Comparison of ENCODE assay signal across 24 cellular contexts in genomic region chr17:33509331-33509730, GRCh38.
"Had no signal": no experiment of that assay in that cellular context is flagged by ENCODE, and none has a peak within 500 bp of the region (broad histone marks: within the 10 kb centered on the region; RNA-seq: fewer than 3 reads in every experiment).

No MANE protein-coding gene starts in this region.

- H3K27me3 ChIP-seq: brain microvascular endothelial cell, cardiac muscle cell, Peyer's patch, SJCRH30 had no signal

- ATAC-seq: activated CD8-positive, alpha-beta memory T cell treated with anti-CD3 and anti-CD28 coated beads, Interleukin-2, amount 10 ng/mL, durations not matched to agents 7 days and 5 days; activated naive CD4-positive, alpha-beta T cell treated with anti-CD3 and anti-CD28 coated beads, Interleukin-2, amount 50 U/mL, for 72 hours; WTC11 had no signal

- H3K4me3 ChIP-seq: cardiac muscle cell, Peyer's patch, SJCRH30 had no signal

- DNase-seq: activated CD4-positive, alpha-beta T cell treated with anti-CD3 and anti-CD28 coated beads, Interleukin-2, amount 10 ng/mL, durations not matched to agents 24 days and 14 days; activated CD4-positive, alpha-beta T cell treated with anti-CD3 and anti-CD28 coated beads, Interleukin-2, amount 50 U/mL, for 48 hours; activated CD4-positive, CD25-positive, alpha-beta regulatory T cell treated with anti-CD3 and anti-CD28 coated beads, Interleukin-2, amount 50 U/mL, for 72 hours; activated CD8-positive, alpha-beta memory T cell treated with anti-CD3 and anti-CD28 coated beads, Interleukin-2, amount 10 ng/mL, durations not matched to agents 7 days and 5 days; activated effector memory CD4-positive, alpha-beta T cell treated with anti-CD3 and anti-CD28 coated beads, Interleukin-2, amount 50 U/mL, for 16 hours; activated naive CD4-positive, alpha-beta T cell treated with Interleukin-2 at 50 U/mL for 16 hours; activated T-cell treated with anti-CD3 and anti-CD28 coated beads, Interleukin-2, amount 50 U/mL, for 24 hours; brain microvascular endothelial cell; MM.1S; NCI-H1105; NCI-H1436 treated with DMSO at 0.1 percent for 48 hours; NCI-H187; NCI-H2081; NCI-H446; NCI-H524; Peyer's patch; Right ventricle myocardium superior; SJCRH30 had no signal

- H3K36me3 ChIP-seq: brain microvascular endothelial cell, cardiac muscle cell, Peyer's patch, SJCRH30 had no signal

- H3K9me3 Mint-ChIP-seq: activated T-cell treated with anti-CD3 and anti-CD28 coated beads, Interleukin-2, amount 50 U/mL, for 24 hours had no signal

- H3K4me3 Mint-ChIP-seq: activated CD4-positive, alpha-beta T cell treated with anti-CD3 and anti-CD28 coated beads, Interleukin-2, amount 10 ng/mL, durations not matched to agents 24 days and 14 days; activated CD8-positive, alpha-beta memory T cell treated with anti-CD3 and anti-CD28 coated beads, Interleukin-2, amount 10 ng/mL, durations not matched to agents 7 days and 5 days; activated T-cell treated with anti-CD3 and anti-CD28 coated beads, Interleukin-2, amount 50 U/mL, for 24 hours; T-helper 1 cell treated with Interleukin-12 subunit alpha and Interleukin-12 subunit beta and Interleukin-4 antibody, amounts not matched to agents 30 μg/mL and 1 μg/mL, for 36 hours; WTC11 had no signal

- H3K36me3 Mint-ChIP-seq: activated CD8-positive, alpha-beta memory T cell treated with anti-CD3 and anti-CD28 coated beads, Interleukin-2, amount 10 ng/mL, durations not matched to agents 7 days and 5 days; activated naive CD4-positive, alpha-beta T cell treated with anti-CD3 and anti-CD28 coated beads, Interleukin-2, amount 50 U/mL, for 72 hours; WTC11 had no signal

- H3K9me3 ChIP-seq: Peyer's patch, SJCRH30 had no signal

- H3K27ac ChIP-seq: brain microvascular endothelial cell, cardiac muscle cell, KMS-11, Peyer's patch, RWPE1, SJCRH30 had no signal

- H3K4me1 ChIP-seq: Peyer's patch, SJCRH30 had no signal

- H3K27ac Mint-ChIP-seq: activated CD4-positive, alpha-beta T cell treated with anti-CD3 and anti-CD28 coated beads, Interleukin-2, amount 10 ng/mL, durations not matched to agents 24 days and 14 days; activated CD8-positive, alpha-beta memory T cell treated with anti-CD3 and anti-CD28 coated beads, Interleukin-2, amount 10 ng/mL, durations not matched to agents 7 days and 5 days; activated naive CD4-positive, alpha-beta T cell treated with anti-CD3 and anti-CD28 coated beads, Interleukin-2, amount 50 U/mL, for 72 hours; activated T-cell treated with anti-CD3 and anti-CD28 coated beads, Interleukin-2, amount 50 U/mL, for 24 hours; T-helper 1 cell treated with Interleukin-12 subunit alpha and Interleukin-12 subunit beta and Interleukin-4 antibody, amounts not matched to agents 30 μg/mL and 1 μg/mL, for 36 hours; WTC11 had no signal
